Comparison of ENCODE assay signal across 11 cellular contexts in the genomic region with DNA sequence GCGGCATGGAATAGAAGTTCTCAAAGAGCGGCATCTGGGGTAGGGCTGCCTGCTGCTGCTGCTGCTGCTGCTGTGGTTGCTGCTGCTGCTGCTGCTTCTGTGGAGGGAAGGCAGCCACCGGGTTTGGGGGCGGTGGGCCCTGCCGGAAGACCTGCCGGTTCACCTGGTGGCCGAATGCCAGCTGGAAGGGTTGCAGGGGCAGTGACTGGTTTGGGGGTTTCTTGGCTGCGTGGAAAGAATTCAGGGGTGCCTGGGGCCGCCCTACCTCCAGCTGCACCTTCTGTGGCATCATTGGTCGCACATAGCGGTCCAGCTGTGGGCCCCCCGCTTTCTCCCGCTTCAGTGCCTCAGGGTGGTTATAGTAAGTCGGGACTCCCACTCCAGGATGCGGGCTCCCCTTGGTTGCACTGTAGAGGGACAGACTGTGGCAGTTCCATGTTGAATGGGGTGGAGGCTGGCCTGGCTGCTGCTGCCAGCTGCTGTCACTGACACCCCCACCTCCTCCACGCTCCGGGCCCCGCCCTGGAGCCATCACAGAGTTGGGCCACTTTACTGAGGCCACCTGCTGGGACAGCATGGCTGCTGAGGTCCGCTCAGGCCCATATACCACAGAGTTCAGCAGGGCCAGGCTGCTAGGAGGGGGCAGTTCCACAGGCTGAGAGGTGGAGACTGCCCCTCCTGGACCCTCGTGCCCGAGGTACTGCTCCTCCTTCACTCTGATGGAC. TPM values are rescaled to one million over a fixed set of nuclear protein-coding genes. Genes with fewer than 3 reads are reported as not detected.
DNase-seq lines count a peak whose midpoint lies in the region; ATAC-seq and TF ChIP-seq lines count a peak whose summit lies in the region.
"Had no signal": no experiment of that assay in that cellular context is flagged by ENCODE, and none has a peak within 500 bp of the region (broad histone marks: within the 10 kb centered on the region; RNA-seq: fewer than 3 reads in every experiment).

No MANE protein-coding gene starts in this region.

- CTCF ChIA-PET in activated CD4-positive, alpha-beta memory T cell treated with anti-CD3 and anti-CD28 coated beads, Interleukin-2, amount 10 ng/mL, durations not matched to agents 7 days and 5 days (lab: Charles Lee), result interaction anchor here (9.8 kb wide), 1 partner anchor 16 kb away, joined by 151 read pairs; a partner anchor contains a TSS
- CTCF ChIA-PET in activated CD4-positive, alpha-beta memory T cell treated with anti-CD3 and anti-CD28 coated beads for 36 hours (lab: Charles Lee), result interaction anchor here (1.3 to 6.8 kb wide), 2 partner anchors 11 to 18 kb away, joined by 3 to 63 read pairs; no protein-coding TSS in a partner anchor

- H3K36me3 Mint-ChIP-seq in activated CD4-positive, alpha-beta memory T cell treated with anti-CD3 and anti-CD28 coated beads, Interleukin-2, amount 10 ng/mL, durations not matched to agents 7 days and 5 days (ENCODE audit: low read depth), result peaks cover 49% of the 10 kb centered on the region
- H3K36me3 Mint-ChIP-seq in activated CD4-positive, alpha-beta memory T cell treated with anti-CD3 and anti-CD28 coated beads for 36 hours, result peaks cover 29% of the 10 kb centered on the region
- peaks cover 46% of the 10 kb centered on the region for H3K36me3 Mint-ChIP-seq in central memory CD8-positive, alpha-beta T cell (ENCODE audit: insufficient read depth)
- H3K36me3 Mint-ChIP-seq in endodermal cell (ENCODE audit: low read depth), result peaks cover 20% of the 10 kb centered on the region

- peak overlapping the region; percentile 98 for H3K27ac Mint-ChIP-seq in activated CD4-positive, alpha-beta memory T cell treated with anti-CD3 and anti-CD28 coated beads, Interleukin-2, amount 10 ng/mL, durations not matched to agents 7 days and 5 days
- no peak overlapping the region for H3K27ac Mint-ChIP-seq in activated CD4-positive, alpha-beta memory T cell treated with anti-CD3 and anti-CD28 coated beads for 36 hours
- peak overlapping the region; percentile 61 for H3K27ac Mint-ChIP-seq in central memory CD8-positive, alpha-beta T cell (ENCODE audit: low read depth)
- H3K27ac Mint-ChIP-seq in endodermal cell, result no peak overlapping the region

- peaks cover 57% of the 10 kb centered on the region for H3K4me1 Mint-ChIP-seq in activated CD4-positive, alpha-beta memory T cell treated with anti-CD3 and anti-CD28 coated beads, Interleukin-2, amount 10 ng/mL, durations not matched to agents 7 days and 5 days
- H3K4me1 Mint-ChIP-seq in activated CD4-positive, alpha-beta memory T cell treated with anti-CD3 and anti-CD28 coated beads for 36 hours (ENCODE audit: low read depth), result peaks cover 46% of the 10 kb centered on the region
- H3K4me1 Mint-ChIP-seq in central memory CD8-positive, alpha-beta T cell, result peaks cover 50% of the 10 kb centered on the region
- peaks cover 28% of the 10 kb centered on the region for H3K4me1 Mint-ChIP-seq in endodermal cell

- no peaks in the 10 kb centered on the region for H3K9me3 Mint-ChIP-seq in activated CD4-positive, alpha-beta memory T cell treated with anti-CD3 and anti-CD28 coated beads, Interleukin-2, amount 10 ng/mL, durations not matched to agents 7 days and 5 days
- H3K9me3 Mint-ChIP-seq in activated CD4-positive, alpha-beta memory T cell treated with anti-CD3 and anti-CD28 coated beads for 36 hours, result no peaks in the 10 kb centered on the region
- H3K9me3 Mint-ChIP-seq in central memory CD8-positive, alpha-beta T cell, result no peaks in the 10 kb centered on the region
- H3K9me3 Mint-ChIP-seq in endodermal cell, result no peaks in the 10 kb centered on the region
- H3K9me3 Mint-ChIP-seq: mesothelial cell of epicardium had no signal

- peak overlapping the region; percentile 62 for H3K9ac ChIP-seq in mucosa of stomach (ENCODE audit: low read length)
- no peak overlapping the region for H3K9ac ChIP-seq in endodermal cell (ENCODE audit: extremely low read depth, low read length, poor library complexity, severe bottlenecking)

- H3K36me3 ChIP-seq in mucosa of stomach (ENCODE audit: control insufficient read depth, insufficient read depth, low read length), result peaks cover 15% of the 10 kb centered on the region
- H3K36me3 ChIP-seq in tibial artery, result peaks cover 31 to 57% (median 46%) of the 10 kb centered on the region in 3 donors
- peaks cover 15% of the 10 kb centered on the region for H3K36me3 ChIP-seq in endodermal cell (ENCODE audit: control insufficient read depth, insufficient read depth, low read length)

- no peak for DNase-seq in activated CD4-positive, alpha-beta memory T cell treated with anti-CD3 and anti-CD28 coated beads, Interleukin-2, amount 10 ng/mL, durations not matched to agents 7 days and 5 days
- DNase-seq in activated CD4-positive, alpha-beta memory T cell treated with anti-CD3 and anti-CD28 coated beads for 36 hours, result no peak
- DNase-seq in central memory CD8-positive, alpha-beta T cell (ENCODE audit: low spot score in 2 of 2), result no peak
- DNase-seq in tibial artery (no peak), endodermal cell (no peak), NOMO-1 treated with DMSO at 0.1 percent for 48 hours (lab: John Stamatoyannopoulos, UW; ENCODE audit: unreplicated experiment) (no peak)
- DNase-seq: GOT3; stimulated activated naive CD8-positive, alpha-beta T cell treated with anti-CD3 and anti-CD28 coated beads, Interleukin-15, Interleukin-2, amounts not matched to agents 100 U/mL and 50 U/mL, for 24 hours had no signal

- H3K9me3 ChIP-seq in mucosa of stomach (ENCODE audit: control insufficient read depth, low read length) (no peaks in the 10 kb centered on the region), tibial artery (no peaks in the 10 kb centered on the region), endodermal cell (ENCODE audit: control insufficient read depth, low read length) (no peaks in the 10 kb centered on the region)

- H3K4me3 ChIP-seq in mucosa of stomach (ENCODE audit: low read length) (no peak overlapping the region), tibial artery (no peak overlapping the region), endodermal cell (ENCODE audit: low read length) (no peak overlapping the region)

- no peaks in the 10 kb centered on the region for H3K27me3 Mint-ChIP-seq in activated CD4-positive, alpha-beta memory T cell treated with anti-CD3 and anti-CD28 coated beads, Interleukin-2, amount 10 ng/mL, durations not matched to agents 7 days and 5 days
- H3K27me3 Mint-ChIP-seq in activated CD4-positive, alpha-beta memory T cell treated with anti-CD3 and anti-CD28 coated beads for 36 hours, result no peaks in the 10 kb centered on the region
- H3K27me3 Mint-ChIP-seq in central memory CD8-positive, alpha-beta T cell, result no peaks in the 10 kb centered on the region
- no peaks in the 10 kb centered on the region for H3K27me3 Mint-ChIP-seq in endodermal cell (ENCODE audit: insufficient read depth)

- no peak for TF ChIP-seq CTCF in tibial artery (IDR thresholded peaks at IDR 0.05)
- TF ChIP-seq CTCF in endodermal cell (conservative IDR thresholded peaks at IDR 0.05), result no peak

- H3K4me3 Mint-ChIP-seq in activated CD4-positive, alpha-beta memory T cell treated with anti-CD3 and anti-CD28 coated beads, Interleukin-2, amount 10 ng/mL, durations not matched to agents 7 days and 5 days, result no peak overlapping the region
- no peak overlapping the region for H3K4me3 Mint-ChIP-seq in activated CD4-positive, alpha-beta memory T cell treated with anti-CD3 and anti-CD28 coated beads for 36 hours
- peak overlapping the region; percentile 90 for H3K4me3 Mint-ChIP-seq in central memory CD8-positive, alpha-beta T cell
- H3K4me3 Mint-ChIP-seq in endodermal cell, result no peak overlapping the region
- H3K4me3 Mint-ChIP-seq: mesothelial cell of epicardium had no signal

- 95 to 98% methylated on average over 8 to 21 of the region's 21 CpGs for WGBS in endodermal cell (ENCODE audit: insufficient coverage in 1 of 2, insufficient read length in 1 of 2), 2 experiments

- intact Hi-C loops in activated CD4-positive, alpha-beta memory T cell treated with anti-CD3 and anti-CD28 coated beads for 36 hours (cut with micrococcal nuclease), result no loop called here
- intact Hi-C loops in tibial artery (cut with DNase I; ENCODE audit: low total_unique reads), result no loop called here

- H3K27ac ChIP-seq in tibial artery, result peak overlapping the region; percentile 86 to 96
- no peak overlapping the region for H3K27ac ChIP-seq in endodermal cell (ENCODE audit: low read depth, low read length)

- peaks cover 60% of the 10 kb centered on the region for H3K4me1 ChIP-seq in mucosa of stomach (ENCODE audit: control insufficient read depth, insufficient read depth, low read length)
- peaks cover 21 to 60% (median 57%) of the 10 kb centered on the region in 4 donors for H3K4me1 ChIP-seq in tibial artery
- peaks cover 12% of the 10 kb centered on the region for H3K4me1 ChIP-seq in endodermal cell (ENCODE audit: control insufficient read depth, insufficient read depth, low read length)

- no peaks in the 10 kb centered on the region for H3K27me3 ChIP-seq in mucosa of stomach (ENCODE audit: control insufficient read depth, insufficient read depth, low read length)
- no peaks in the 10 kb centered on the region for H3K27me3 ChIP-seq in tibial artery
- no peaks in the 10 kb centered on the region for H3K27me3 ChIP-seq in endodermal cell (ENCODE audit: control insufficient read depth, insufficient read depth, low read length, poor library complexity, severe bottlenecking)

- POLR2A ChIA-PET in activated CD4-positive, alpha-beta memory T cell treated with anti-CD3 and anti-CD28 coated beads, Interleukin-2, amount 10 ng/mL, durations not matched to agents 7 days and 5 days (lab: Charles Lee), result interaction anchor here (0.8 to 10.1 kb wide), 2 partner anchors 18 to 47 kb away, joined by 3 to 372 read pairs; a partner anchor contains a TSS
- POLR2A ChIA-PET in activated CD4-positive, alpha-beta memory T cell treated with anti-CD3 and anti-CD28 coated beads for 36 hours (lab: Charles Lee), result no interaction called here

- ATAC-seq in central memory CD8-positive, alpha-beta T cell (replicated peaks; ENCODE audit: extremely low read depth, poor library complexity, severe bottlenecking), result no peak
- ATAC-seq in GM18511 (IDR thresholded peaks at IDR 0.05; ENCODE audit: unreplicated experiment), result no peak
- ATAC-seq: stimulated activated naive CD8-positive, alpha-beta T cell treated with anti-CD3 and anti-CD28 coated beads, Interleukin-15, Interleukin-2, amounts not matched to agents 100 U/mL and 50 U/mL, for 24 hours had no signal

RNA-seq across cellular contexts. Expression of a gene that starts 25.2 kb away (rescaled TPM):
- total RNA-seq in activated CD4-positive, alpha-beta memory T cell treated with anti-CD3 and anti-CD28 coated beads, Interleukin-2, amount 10 ng/mL, durations not matched to agents 7 days and 5 days, result 10 to 100 TPM; 28.2 to 30.0 TPM
- total RNA-seq in activated CD4-positive, alpha-beta memory T cell treated with anti-CD3 and anti-CD28 coated beads for 36 hours, result 10 to 100 TPM; 28.2 to 28.3 TPM
- 10 to 100 TPM; 66.9 to 70.4 TPM for total RNA-seq in endodermal cell
- 114 TPM for polyA plus RNA-seq in endodermal cell (2013, experiment 1 of 2)
- polyA plus RNA-seq in endodermal cell (2013, experiment 2 of 2), result 103 TPM

Comparison
In these comparisons a context has a peak if more than half of its experiments do, and no peak if none do; other contexts are left out.
1. H3K27ac Mint-ChIP-seq: peak in activated CD4-positive, alpha-beta memory T cell treated with anti-CD3 and anti-CD28 coated beads, Interleukin-2, amount 10 ng/mL, durations not matched to agents 7 days and 5 days (single experiment) and central memory CD8-positive, alpha-beta T cell (single experiment); none in activated CD4-positive, alpha-beta memory T cell treated with anti-CD3 and anti-CD28 coated beads for 36 hours (single experiment) and endodermal cell (single experiment).